38 cellular contexts compared by ENCODE assay signal in genomic region chr11:4886186-4886585, GRCh38. TPM values are rescaled to one million over a fixed set of nuclear protein-coding genes. Genes with fewer than 3 reads are reported as not detected.
"Had no signal": no experiment of that assay in that cellular context is flagged by ENCODE, and none has a peak within 500 bp of the region (broad histone marks: within the 10 kb centered on the region; RNA-seq: fewer than 3 reads in every experiment).

No MANE protein-coding gene starts in this region.

- DNase-seq: activated effector memory CD4-positive, alpha-beta T cell treated with anti-CD3 and anti-CD28 coated beads, Interleukin-2, amount 50 U/mL, for 16 hours; activated effector memory CD4-positive, alpha-beta T cell treated with Interleukin-2 at 50 U/mL for 16 hours; activated gamma-delta T cell; activated gamma-delta T cell treated with Interleukin-2 at 50 U/mL for 16 hours; activated naive CD4-positive, alpha-beta T cell; activated naive CD4-positive, alpha-beta T cell treated with anti-CD3 and anti-CD28 coated beads for 36 hours; activated naive CD4-positive, alpha-beta T cell treated with anti-CD3 and anti-CD28 coated beads, Interleukin-2, amount 10 ng/mL, durations not matched to agents 7 days and 5 days; activated naive CD4-positive, alpha-beta T cell treated with anti-CD3 and anti-CD28 coated beads, Interleukin-2, amount 50 U/mL, for 16 hours; activated naive CD4-positive, alpha-beta T cell treated with Interleukin-2 at 50 U/mL for 16 hours; activated naive CD8-positive, alpha-beta T cell treated with anti-CD3 and anti-CD28 coated beads for 36 hours; activated naive CD8-positive, alpha-beta T cell treated with anti-CD3 and anti-CD28 coated beads, Interleukin-2, amount 10 ng/mL, durations not matched to agents 7 days and 5 days; activated naive CD8-positive, alpha-beta T cell treated with anti-CD3 and anti-CD28 coated beads, Interleukin-2, amount 50 U/mL, for 24 hours; activated T-cell treated with anti-CD3 and anti-CD28 coated beads, Interleukin-2, amount 50 U/mL, for 24 hours; activated T-cell treated with anti-CD3 and anti-CD28 coated beads, Interleukin-2, amount 50 U/mL, for 4 hours; activated T-cell treated with anti-CD3 and anti-CD28 coated beads, Interleukin-2, amount 50 U/mL, for 48 hours; activated T-cell treated with anti-CD3 and anti-CD28 coated beads, Interleukin-2, amount 50 U/mL, for 72 hours; adrenal gland; amniotic stem cell; amygdala; anterior cingulate cortex; aorta; body of pancreas; brain microvascular endothelial cell; caudate nucleus; central memory CD4-positive, alpha-beta T cell; cerebellar nuclear complex had no signal

- H3K9me3 ChIP-seq: adrenal gland, ascending aorta, breast epithelium had no signal

- H3K4me3 ChIP-seq: adrenal gland, ascending aorta, body of pancreas, breast epithelium, cardiac muscle cell had no signal

- H3K36me3 ChIP-seq: adrenal gland, ascending aorta, brain microvascular endothelial cell, breast epithelium, cardiac muscle cell had no signal

- H3K4me1 ChIP-seq: adrenal gland, ascending aorta, body of pancreas, breast epithelium had no signal

- ATAC-seq: activated naive CD4-positive, alpha-beta T cell treated with anti-CD3 and anti-CD28 coated beads, Interleukin-2, amount 50 U/mL, for 72 hours; activated naive CD8-positive, alpha-beta T cell treated with anti-CD3 and anti-CD28 coated beads, Interleukin-2, amount 50 U/mL, for 24 hours; activated T-cell treated with anti-CD3 and anti-CD28 coated beads, Interleukin-2, amount 50 U/mL, for 4 hours; activated T-cell treated with anti-CD3 and anti-CD28 coated beads, Interleukin-2, amount 50 U/mL, for 72 hours; activated T-helper 17 cell treated with anti-CD3 and anti-CD28 coated beads, Interleukin-2, amount 50 U/mL, for 72 hours; body of pancreas had no signal

RNA-seq across cellular contexts. Expression of gene OR51T1, which starts 4.5 kb away (rescaled TPM):
- total RNA-seq: activated naive CD4-positive, alpha-beta T cell treated with anti-CD3 and anti-CD28 coated beads for 36 hours; activated naive CD4-positive, alpha-beta T cell treated with anti-CD3 and anti-CD28 coated beads, Interleukin-2, amount 50 U/mL, for 72 hours; activated naive CD8-positive, alpha-beta T cell treated with anti-CD3 and anti-CD28 coated beads for 36 hours; activated naive CD8-positive, alpha-beta T cell treated with anti-CD3 and anti-CD28 coated beads, Interleukin-2, amount 10 ng/mL, durations not matched to agents 7 days and 5 days; activated T-cell treated with anti-CD3 and anti-CD28 coated beads, Interleukin-2, amount 50 U/mL, for 4 hours; activated T-cell treated with anti-CD3 and anti-CD28 coated beads, Interleukin-2, amount 50 U/mL, for 72 hours; activated T-helper 1 cell treated with anti-CD3 and anti-CD28 coated beads, Interleukin-12 subunit alpha, Interleukin-12 subunit beta, Interleukin-2, Interleukin-4 antibody, amounts not matched to agents 30 ng/mL and 10 ng/mL and 1 ng/mL, durations not matched to agents 14 hours and 24 hours and 36 hours; activated T-helper 17 cell treated with anti-CD3 and anti-CD28 coated beads, Interleukin-2, amount 50 U/mL, for 72 hours; activated T-helper 2 cell treated with anti-CD3 and anti-CD28 coated beads, Interferon-gamma antibody, Interleukin-2, Interleukin-4, amounts not matched to agents 10 μg/mL and 5 μg/mL and 100 μg/mL, durations not matched to agents 14 hours and 24 hours and 36 hours; adrenal gland; aorta; ascending aorta; astrocyte; body of pancreas; breast epithelium; bronchial epithelial cell; cardiac muscle cell; cardiac septum; cerebellum; chondrocyte had no signal

RNA-seq across cellular contexts. Expression of gene OR51A7, which starts 17.4 kb away (rescaled TPM):
- total RNA-seq: activated naive CD4-positive, alpha-beta T cell treated with anti-CD3 and anti-CD28 coated beads for 36 hours; activated naive CD4-positive, alpha-beta T cell treated with anti-CD3 and anti-CD28 coated beads, Interleukin-2, amount 50 U/mL, for 72 hours; activated naive CD8-positive, alpha-beta T cell treated with anti-CD3 and anti-CD28 coated beads for 36 hours; activated naive CD8-positive, alpha-beta T cell treated with anti-CD3 and anti-CD28 coated beads, Interleukin-2, amount 10 ng/mL, durations not matched to agents 7 days and 5 days; activated T-cell treated with anti-CD3 and anti-CD28 coated beads, Interleukin-2, amount 50 U/mL, for 4 hours; activated T-cell treated with anti-CD3 and anti-CD28 coated beads, Interleukin-2, amount 50 U/mL, for 72 hours; activated T-helper 1 cell treated with anti-CD3 and anti-CD28 coated beads, Interleukin-12 subunit alpha, Interleukin-12 subunit beta, Interleukin-2, Interleukin-4 antibody, amounts not matched to agents 30 ng/mL and 10 ng/mL and 1 ng/mL, durations not matched to agents 14 hours and 24 hours and 36 hours; activated T-helper 17 cell treated with anti-CD3 and anti-CD28 coated beads, Interleukin-2, amount 50 U/mL, for 72 hours; activated T-helper 2 cell treated with anti-CD3 and anti-CD28 coated beads, Interferon-gamma antibody, Interleukin-2, Interleukin-4, amounts not matched to agents 10 μg/mL and 5 μg/mL and 100 μg/mL, durations not matched to agents 14 hours and 24 hours and 36 hours; adrenal gland; aorta; ascending aorta; astrocyte; body of pancreas; breast epithelium; bronchial epithelial cell; cardiac muscle cell; cardiac septum; cerebellum; chondrocyte had no signal

RNA-seq across cellular contexts. Expression of gene OR51G2, which starts 33.0 kb away (rescaled TPM):
- total RNA-seq: activated naive CD4-positive, alpha-beta T cell treated with anti-CD3 and anti-CD28 coated beads for 36 hours; activated naive CD4-positive, alpha-beta T cell treated with anti-CD3 and anti-CD28 coated beads, Interleukin-2, amount 50 U/mL, for 72 hours; activated naive CD8-positive, alpha-beta T cell treated with anti-CD3 and anti-CD28 coated beads for 36 hours; activated naive CD8-positive, alpha-beta T cell treated with anti-CD3 and anti-CD28 coated beads, Interleukin-2, amount 10 ng/mL, durations not matched to agents 7 days and 5 days; activated T-cell treated with anti-CD3 and anti-CD28 coated beads, Interleukin-2, amount 50 U/mL, for 4 hours; activated T-cell treated with anti-CD3 and anti-CD28 coated beads, Interleukin-2, amount 50 U/mL, for 72 hours; activated T-helper 1 cell treated with anti-CD3 and anti-CD28 coated beads, Interleukin-12 subunit alpha, Interleukin-12 subunit beta, Interleukin-2, Interleukin-4 antibody, amounts not matched to agents 30 ng/mL and 10 ng/mL and 1 ng/mL, durations not matched to agents 14 hours and 24 hours and 36 hours; activated T-helper 17 cell treated with anti-CD3 and anti-CD28 coated beads, Interleukin-2, amount 50 U/mL, for 72 hours; activated T-helper 2 cell treated with anti-CD3 and anti-CD28 coated beads, Interferon-gamma antibody, Interleukin-2, Interleukin-4, amounts not matched to agents 10 μg/mL and 5 μg/mL and 100 μg/mL, durations not matched to agents 14 hours and 24 hours and 36 hours; adrenal gland; aorta; ascending aorta; astrocyte; body of pancreas; breast epithelium; bronchial epithelial cell; cardiac muscle cell; cardiac septum; cerebellum; chondrocyte had no signal

RNA-seq across cellular contexts. Expression of gene OR51S1, which starts 37.2 kb away (rescaled TPM):
- total RNA-seq: activated naive CD4-positive, alpha-beta T cell treated with anti-CD3 and anti-CD28 coated beads for 36 hours; activated naive CD4-positive, alpha-beta T cell treated with anti-CD3 and anti-CD28 coated beads, Interleukin-2, amount 50 U/mL, for 72 hours; activated naive CD8-positive, alpha-beta T cell treated with anti-CD3 and anti-CD28 coated beads for 36 hours; activated naive CD8-positive, alpha-beta T cell treated with anti-CD3 and anti-CD28 coated beads, Interleukin-2, amount 10 ng/mL, durations not matched to agents 7 days and 5 days; activated T-cell treated with anti-CD3 and anti-CD28 coated beads, Interleukin-2, amount 50 U/mL, for 4 hours; activated T-cell treated with anti-CD3 and anti-CD28 coated beads, Interleukin-2, amount 50 U/mL, for 72 hours; activated T-helper 1 cell treated with anti-CD3 and anti-CD28 coated beads, Interleukin-12 subunit alpha, Interleukin-12 subunit beta, Interleukin-2, Interleukin-4 antibody, amounts not matched to agents 30 ng/mL and 10 ng/mL and 1 ng/mL, durations not matched to agents 14 hours and 24 hours and 36 hours; activated T-helper 17 cell treated with anti-CD3 and anti-CD28 coated beads, Interleukin-2, amount 50 U/mL, for 72 hours; activated T-helper 2 cell treated with anti-CD3 and anti-CD28 coated beads, Interferon-gamma antibody, Interleukin-2, Interleukin-4, amounts not matched to agents 10 μg/mL and 5 μg/mL and 100 μg/mL, durations not matched to agents 14 hours and 24 hours and 36 hours; adrenal gland; aorta; ascending aorta; astrocyte; body of pancreas; breast epithelium; bronchial epithelial cell; cardiac muscle cell; cardiac septum; cerebellum; chondrocyte had no signal

RNA-seq across cellular contexts. Expression of gene OR51G1, which starts 38.0 kb away (rescaled TPM):
- total RNA-seq: activated naive CD4-positive, alpha-beta T cell treated with anti-CD3 and anti-CD28 coated beads for 36 hours; activated naive CD4-positive, alpha-beta T cell treated with anti-CD3 and anti-CD28 coated beads, Interleukin-2, amount 50 U/mL, for 72 hours; activated naive CD8-positive, alpha-beta T cell treated with anti-CD3 and anti-CD28 coated beads for 36 hours; activated naive CD8-positive, alpha-beta T cell treated with anti-CD3 and anti-CD28 coated beads, Interleukin-2, amount 10 ng/mL, durations not matched to agents 7 days and 5 days; activated T-cell treated with anti-CD3 and anti-CD28 coated beads, Interleukin-2, amount 50 U/mL, for 4 hours; activated T-cell treated with anti-CD3 and anti-CD28 coated beads, Interleukin-2, amount 50 U/mL, for 72 hours; activated T-helper 1 cell treated with anti-CD3 and anti-CD28 coated beads, Interleukin-12 subunit alpha, Interleukin-12 subunit beta, Interleukin-2, Interleukin-4 antibody, amounts not matched to agents 30 ng/mL and 10 ng/mL and 1 ng/mL, durations not matched to agents 14 hours and 24 hours and 36 hours; activated T-helper 17 cell treated with anti-CD3 and anti-CD28 coated beads, Interleukin-2, amount 50 U/mL, for 72 hours; activated T-helper 2 cell treated with anti-CD3 and anti-CD28 coated beads, Interferon-gamma antibody, Interleukin-2, Interleukin-4, amounts not matched to agents 10 μg/mL and 5 μg/mL and 100 μg/mL, durations not matched to agents 14 hours and 24 hours and 36 hours; adrenal gland; aorta; ascending aorta; astrocyte; body of pancreas; breast epithelium; bronchial epithelial cell; cardiac muscle cell; cardiac septum; cerebellum; chondrocyte had no signal
